ENCODE assay signal across 13 cellular contexts in the genomic region with DNA sequence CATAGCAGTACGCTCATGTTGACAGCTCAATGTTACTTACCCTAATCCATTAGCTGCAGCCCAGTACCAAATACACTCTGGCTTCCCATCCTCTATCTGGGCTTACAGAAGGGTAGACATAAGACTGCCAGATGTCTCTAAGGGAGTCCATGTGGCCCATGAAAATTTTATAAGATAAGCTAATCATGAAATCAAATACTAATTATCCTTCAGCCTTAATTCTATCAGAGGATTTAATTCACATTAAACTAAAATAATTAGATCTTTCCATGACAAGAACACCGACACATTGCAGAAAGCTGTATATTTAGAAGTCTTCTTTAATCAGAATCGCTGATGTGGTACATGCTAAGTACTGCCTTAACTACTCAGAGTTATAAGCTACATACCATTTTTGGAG. TPM values are rescaled to one million over a fixed set of nuclear protein-coding genes. Genes with fewer than 3 reads are reported as not detected.
"Had no signal": no experiment of that assay in that cellular context is flagged by ENCODE, and none has a peak within 500 bp of the region (broad histone marks: within the 10 kb centered on the region; RNA-seq: fewer than 3 reads in every experiment).

No MANE protein-coding gene starts in this region.

RNA-seq across cellular contexts. Expression of gene CA4, which starts 43.3 kb away (rescaled TPM):
- total RNA-seq: activated B cell treated with CpG ODN at 0.5 μM for 24 hours; activated CD4-positive, alpha-beta memory T cell treated with anti-CD3 and anti-CD28 coated beads for 36 hours; activated CD4-positive, alpha-beta T cell treated with anti-CD3 and anti-CD28 coated beads, Interleukin-2, amount 10 ng/mL, durations not matched to agents 24 days and 14 days; activated CD8-positive, alpha-beta memory T cell treated with anti-CD3 and anti-CD28 coated beads for 36 hours; activated CD8-positive, alpha-beta T cell treated with anti-CD3 and anti-CD28 coated beads for 36 hours; activated naive CD4-positive, alpha-beta T cell treated with anti-CD3 and anti-CD28 coated beads for 36 hours; activated naive CD4-positive, alpha-beta T cell treated with anti-CD3 and anti-CD28 coated beads, Interleukin-2, amount 50 U/mL, for 72 hours; activated naive CD8-positive, alpha-beta T cell treated with anti-CD3 and anti-CD28 coated beads for 36 hours; activated T-cell treated with anti-CD3 and anti-CD28 coated beads, Interleukin-2, amount 50 U/mL, for 4 hours; activated T-cell treated with anti-CD3 and anti-CD28 coated beads, Interleukin-2, amount 50 U/mL, for 72 hours; activated T-helper 1 cell treated with anti-CD3 and anti-CD28 coated beads, Interleukin-12 subunit alpha, Interleukin-12 subunit beta, Interleukin-2, Interleukin-4 antibody, amounts not matched to agents 30 ng/mL and 10 ng/mL and 1 ng/mL, durations not matched to agents 14 hours and 24 hours and 36 hours; activated T-helper 17 cell treated with anti-CD3 and anti-CD28 coated beads, Interleukin-2, amount 50 U/mL, for 72 hours; astrocyte had no signal
